8 cellular contexts compared by ENCODE assay signal in genomic region chr19:21082011-21082975, GRCh38. TPM values are rescaled to one million over a fixed set of nuclear protein-coding genes. Genes with fewer than 3 reads are reported as not detected.
DNase-seq lines count a peak whose midpoint lies in the region; ATAC-seq, FAIRE-seq and TF ChIP-seq lines count a peak whose summit lies in the region.

Gene ZNF714 (plus strand): TSS chr19:21082203. CDS start chr19:21098269, 16,066 bp downstream.

- H3K27me3 ChIP-seq in GM06990 (replicated peaks; ENCODE audit: control insufficient read depth, insufficient read depth, low read length) (no peaks in the 10 kb centered on the region), astrocyte (ENCODE audit: insufficient read depth, low read length) (no peaks in the 10 kb centered on the region), hepatocyte (no peaks in the 10 kb centered on the region), HAP-1 (ENCODE audit: low read depth) (no peaks in the 10 kb centered on the region)

- ATAC-seq in HG02610 (IDR thresholded peaks at IDR 0.05; ENCODE audit: unreplicated experiment), result peak; percentile 95

- no peaks in the 10 kb centered on the region for H3K9me3 Mint-ChIP-seq in T-helper 1 cell treated with Interleukin-12 subunit alpha and Interleukin-12 subunit beta and Interleukin-4 antibody, amounts not matched to agents 30 μg/mL and 1 μg/mL, for 36 hours
- no peaks in the 10 kb centered on the region for H3K9me3 Mint-ChIP-seq in astrocyte (ENCODE audit: unreplicated experiment)

- WGBS in hepatocyte (ENCODE audit: low lambda C conversion rate, missing lambda C conversion rate), result 1% methylated on average over 36 of the region's 38 CpGs

- peaks cover 25% of the 10 kb centered on the region for H3K4me1 Mint-ChIP-seq in T-helper 1 cell treated with Interleukin-12 subunit alpha and Interleukin-12 subunit beta and Interleukin-4 antibody, amounts not matched to agents 30 μg/mL and 1 μg/mL, for 36 hours (ENCODE audit: low read depth)
- H3K4me1 Mint-ChIP-seq in astrocyte (ENCODE audit: low read depth, unreplicated experiment), result peaks cover 29% of the 10 kb centered on the region

- FAIRE-seq in astrocyte (lab: Jason Lieb, UNC), result no peak

- DNase-seq in GM06990 (ENCODE audit: extremely low read depth, insufficient read length) (peak; percentile 89), NCI-H1105 (lab: John Stamatoyannopoulos, UW) (peak; percentile 97), astrocyte (ENCODE audit: low read depth) (peak; percentile 73), hepatocyte (ENCODE audit: low spot score) (peak; percentile 95), retina (peak; percentile 95), HAP-1 (ENCODE audit: low spot score in 2 of 2) (no peak)

- no peaks in the 10 kb centered on the region; the same call in 1 of the 2 replicates for H3K36me3 ChIP-seq in GM06990 (ENCODE audit: control insufficient read depth, insufficient read depth, low read length)
- no peaks in the 10 kb centered on the region for H3K36me3 ChIP-seq in astrocyte (ENCODE audit: insufficient read depth, low read length)
- no peaks in the 10 kb centered on the region for H3K36me3 ChIP-seq in hepatocyte (replicated peaks; ENCODE audit: insufficient read depth, low read depth)
- H3K36me3 ChIP-seq in HAP-1 (replicated peaks), result no peaks in the 10 kb centered on the region

- no peaks in the 10 kb centered on the region for H3K79me2 ChIP-seq in astrocyte (ENCODE audit: insufficient read depth, low read length)
- peaks cover 33% of the 10 kb centered on the region for H3K79me2 ChIP-seq in hepatocyte

- H3K27ac Mint-ChIP-seq in T-helper 1 cell treated with Interleukin-12 subunit alpha and Interleukin-12 subunit beta and Interleukin-4 antibody, amounts not matched to agents 30 μg/mL and 1 μg/mL, for 36 hours, result peak within 1 kb of the TSS; percentile 96
- H3K27ac Mint-ChIP-seq in astrocyte (ENCODE audit: unreplicated experiment), result peak within 1 kb of the TSS; percentile 93

- H3K9me3 ChIP-seq in astrocyte (ENCODE audit: insufficient read depth, low read depth, low read length) (no peaks in the 10 kb centered on the region), hepatocyte (ENCODE audit: low read depth) (no peaks in the 10 kb centered on the region), HAP-1 (no peaks in the 10 kb centered on the region)

- H3K27me3 Mint-ChIP-seq in T-helper 1 cell treated with Interleukin-12 subunit alpha and Interleukin-12 subunit beta and Interleukin-4 antibody, amounts not matched to agents 30 μg/mL and 1 μg/mL, for 36 hours (ENCODE audit: low read depth), result no peaks in the 10 kb centered on the region
- no peaks in the 10 kb centered on the region for H3K27me3 Mint-ChIP-seq in astrocyte (ENCODE audit: low read depth, unreplicated experiment)

- no peaks in the 10 kb centered on the region for H3K9me2 ChIP-seq in hepatocyte (replicated peaks; ENCODE audit: insufficient read depth)

- H3K4me3 ChIP-seq in GM06990 (replicated peaks; ENCODE audit: low read depth, low read length) (peak within 1 kb of the TSS; percentile 83), astrocyte (ENCODE audit: insufficient read depth, low read depth, low read length) (peak within 1 kb of the TSS; percentile 70), hepatocyte (peak within 1 kb of the TSS; percentile 33), HAP-1 (no peak within 1 kb of the TSS)

- H3K27ac ChIP-seq in astrocyte (ENCODE audit: low read depth, low read length) (peak within 1 kb of the TSS; percentile 63), hepatocyte (peak within 1 kb of the TSS; percentile 71)

- TF ChIP-seq CTCF in GM06990 (IDR thresholded peaks at IDR 0.05; ENCODE audit: insufficient read depth, low read length, poor library complexity, severe bottlenecking) (no peak), astrocyte (IDR thresholded peaks at IDR 0.05; ENCODE audit: insufficient read depth, low read depth, low read length) (no peak), hepatocyte (IDR thresholded peaks at IDR 0.05; ENCODE audit: poor library complexity) (no peak)

- H3K4me3 Mint-ChIP-seq in T-helper 1 cell treated with Interleukin-12 subunit alpha and Interleukin-12 subunit beta and Interleukin-4 antibody, amounts not matched to agents 30 μg/mL and 1 μg/mL, for 36 hours, result peak within 1 kb of the TSS; percentile 95
- H3K4me3 Mint-ChIP-seq in astrocyte (ENCODE audit: unreplicated experiment), result peak within 1 kb of the TSS; percentile 97

- H3K36me3 Mint-ChIP-seq in T-helper 1 cell treated with Interleukin-12 subunit alpha and Interleukin-12 subunit beta and Interleukin-4 antibody, amounts not matched to agents 30 μg/mL and 1 μg/mL, for 36 hours (ENCODE audit: low read depth), result peaks cover 29% of the 10 kb centered on the region
- peaks cover 11% of the 10 kb centered on the region for H3K36me3 Mint-ChIP-seq in astrocyte (ENCODE audit: low read depth, unreplicated experiment)

- H4K20me1 ChIP-seq in astrocyte (ENCODE audit: insufficient read depth, low read length) (no peaks in the 10 kb centered on the region), hepatocyte (ENCODE audit: insufficient read depth, poor library complexity, severe bottlenecking) (no peaks in the 10 kb centered on the region)

- peak within 1 kb of the TSS; percentile 55 for H2AFZ ChIP-seq in astrocyte (ENCODE audit: low read depth, low read length)
- peak within 1 kb of the TSS; percentile 30 for H2AFZ ChIP-seq in hepatocyte

- H3K9ac ChIP-seq in astrocyte (ENCODE audit: low read length), result peak within 1 kb of the TSS; percentile 83

- in situ Hi-C loops in HAP-1 (cut with MboI; ENCODE audit: low sequenced_read_pairs), result no loop called here

- H3K4me2 ChIP-seq in astrocyte (ENCODE audit: low read length), result peak within 1 kb of the TSS; percentile 77
- peak within 1 kb of the TSS; percentile 74 for H3K4me2 ChIP-seq in hepatocyte

- H3K4me1 ChIP-seq in astrocyte (ENCODE audit: insufficient read depth, low read length) (peaks cover 3% of the 10 kb centered on the region), hepatocyte (ENCODE audit: insufficient read depth) (peaks cover 9% of the 10 kb centered on the region), HAP-1 (no peaks in the 10 kb centered on the region)

RNA-seq across cellular contexts. Expression of gene ZNF714, which starts in this region (rescaled TPM):
- total RNA-seq in astrocyte, result 17.6 and 22.6 TPM in 2 replicates
- total RNA-seq in hepatocyte, result 13.4 and 14.2 TPM in 2 replicates
- polyA plus RNA-seq in hepatocyte, result 11.5 and 12.3 TPM in 2 replicates

Comparison
In these comparisons a context has a peak if more than half of its experiments do, and no peak if none do; other contexts are left out.
1. DNase-seq: peak in GM06990 (single experiment), NCI-H1105 (single experiment), astrocyte (single experiment), hepatocyte (single experiment) and retina (single experiment); none in HAP-1 (0 of 2).